ENCODE assay signal across 7 cellular contexts in the genomic region with DNA sequence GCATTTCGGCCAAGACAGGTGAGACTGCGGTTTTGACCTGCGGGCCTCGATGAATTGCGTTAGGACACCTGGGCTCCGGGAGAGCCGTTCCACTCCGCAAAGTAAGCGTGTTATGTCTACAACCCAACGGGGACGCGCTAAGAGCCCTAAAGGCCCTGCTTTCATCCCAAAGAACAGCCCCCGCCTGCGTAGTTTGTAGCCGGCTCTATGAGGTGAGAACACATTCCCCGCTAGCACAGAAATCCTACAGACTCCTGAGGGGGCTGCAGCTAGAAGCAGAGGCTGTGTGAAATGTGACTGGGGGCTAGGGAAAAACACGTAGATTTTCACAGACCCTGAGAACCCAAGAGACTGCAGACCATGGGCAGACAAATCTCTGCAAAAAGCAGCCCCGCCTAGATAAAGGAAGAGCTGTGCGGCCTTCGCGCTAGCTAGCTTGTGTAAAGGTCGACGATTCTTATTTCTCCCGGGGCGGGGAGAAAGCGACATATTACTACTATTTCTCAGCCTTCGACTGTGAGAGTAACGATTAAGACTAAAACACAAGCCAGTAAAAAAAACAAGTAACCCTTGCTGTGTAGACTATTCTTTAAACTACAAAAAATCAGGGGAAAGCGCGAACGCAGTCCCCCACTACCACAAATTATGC.
DNase-seq lines count a peak whose midpoint lies in the region; ATAC-seq and TF ChIP-seq lines count a peak whose summit lies in the region.
"Not testable (repeated sequence)": the region's sequence is repeated elsewhere in the genome, so short reads cannot be mapped to it uniquely, and the experiment has no call there.

No MANE protein-coding gene starts in this region.

- not testable (repeated sequence) for H3K4me1 Mint-ChIP-seq in T-helper 17 cell, brain, naive B cell

- H3K4me3 Mint-ChIP-seq in T-helper 17 cell (peak overlapping the region; percentile 77), brain (peak overlapping the region in 3 of 5 experiments; percentile 42 to 72 (median 62)), naive B cell (peak overlapping the region in 1 of 8 donors; percentile 10)

- ATAC-seq in GM18861 (IDR thresholded peaks at IDR 0.05; ENCODE audit: unreplicated experiment) (peak; percentile 87), GM21390 (IDR thresholded peaks at IDR 0.05; ENCODE audit: unreplicated experiment) (peak; percentile 96), HG02852 (IDR thresholded peaks at IDR 0.05; ENCODE audit: unreplicated experiment) (peak; percentile 90), HG03432 (IDR thresholded peaks at IDR 0.05; ENCODE audit: unreplicated experiment) (peak; percentile 95), T-helper 17 cell (peak; percentile 87), naive B cell (ENCODE audit: low read depth in 2 of 2) (peak; percentile 85 to 89)

- not testable (repeated sequence) for H3K36me3 Mint-ChIP-seq in T-helper 17 cell (ENCODE audit: low read depth); brain; naive B cell

- not testable (repeated sequence) for DNase-seq in T-helper 17 cell, naive B cell

- not testable (repeated sequence) for H3K9me3 ChIP-seq in T-helper 17 cell (ENCODE audit: control insufficient read depth, low read length, poor library complexity, severe bottlenecking)

- peaks cover 46% of the 10 kb centered on the region for H3K27me3 Mint-ChIP-seq in T-helper 17 cell
- H3K27me3 Mint-ChIP-seq in brain: not testable (repeated sequence)
- peaks cover 30 to 39% (median 37%) of the 10 kb centered on the region in 3 donors for H3K27me3 Mint-ChIP-seq in naive B cell

- H3K9me3 Mint-ChIP-seq in brain: peaks cover 0 to 17% (median 4%) of the 10 kb centered on the region in 5 experiments
- H3K9me3 Mint-ChIP-seq in naive B cell: peaks cover 0 to 17% (median 5%) of the 10 kb centered on the region in 7 donors

- TF ChIP-seq CTCF in brain (conservative IDR thresholded peaks at IDR 0.05): not testable (repeated sequence)

- H3K27ac Mint-ChIP-seq in T-helper 17 cell (peak overlapping the region; percentile 67), brain (peak overlapping the region in 2 of 5 experiments; percentile 95 to 98), naive B cell (peak overlapping the region in 1 of 6 donors; percentile 78)
